Comparison of ENCODE assay signal across 32 cellular contexts in genomic region chr12:64572241-64572640, GRCh38.
"Had no signal": no experiment of that assay in that cellular context is flagged by ENCODE, and none has a peak within 500 bp of the region (broad histone marks: within the 10 kb centered on the region; RNA-seq: fewer than 3 reads in every experiment).

No MANE protein-coding gene starts in this region.

- H3K36me3 ChIP-seq: ascending aorta, cardiac muscle cell, WERI-Rb-1 had no signal

- ATAC-seq: activated CD4-positive, alpha-beta T cell treated with anti-CD3 and anti-CD28 coated beads for 36 hours; activated CD4-positive, CD25-positive, alpha-beta regulatory T cell treated with anti-CD3 and anti-CD28 coated beads, Interleukin-2, amount 50 U/mL, for 24 hours; activated CD8-positive, alpha-beta memory T cell treated with anti-CD3 and anti-CD28 coated beads, Interleukin-2, amount 10 ng/mL, durations not matched to agents 7 days and 5 days; activated CD8-positive, alpha-beta T cell treated with anti-CD3 and anti-CD28 coated beads, Interleukin-2, amount 10 ng/mL, durations not matched to agents 7 days and 5 days; activated naive CD8-positive, alpha-beta T cell treated with anti-CD3 and anti-CD28 coated beads, Interleukin-2, amount 50 U/mL, for 24 hours; WTC11 had no signal

- H3K4me3 ChIP-seq: ascending aorta, cardiac muscle cell had no signal

- H3K4me1 ChIP-seq: ascending aorta had no signal

- FAIRE-seq: bronchial epithelial cell, TTC549 had no signal

- H3K27ac ChIP-seq: ascending aorta, cardiac muscle cell, WERI-Rb-1 had no signal

- H3K27me3 ChIP-seq: ascending aorta, cardiac muscle cell had no signal

- DNase-seq: activated CD4-positive, alpha-beta memory T cell treated with anti-CD3 and anti-CD28 coated beads, Interleukin-2, amount 10 ng/mL, durations not matched to agents 7 days and 5 days; activated CD4-positive, alpha-beta T cell treated with anti-CD3 and anti-CD28 coated beads for 1 hour; activated CD4-positive, alpha-beta T cell treated with anti-CD3 and anti-CD28 coated beads for 36 hours; activated CD4-positive, alpha-beta T cell treated with anti-CD3 and anti-CD28 coated beads for 48 hours; activated CD4-positive, alpha-beta T cell treated with anti-CD3 and anti-CD28 coated beads, Interleukin-2, amount 10 ng/mL, durations not matched to agents 7 days and 5 days; activated CD4-positive, alpha-beta T cell treated with anti-CD3 and anti-CD28 coated beads, Interleukin-2, amount 50 U/mL, for 48 hours; activated CD4-positive, CD25-positive, alpha-beta regulatory T cell; activated CD8-positive, alpha-beta memory T cell treated with anti-CD3 and anti-CD28 coated beads for 24 hours; activated CD8-positive, alpha-beta memory T cell treated with anti-CD3 and anti-CD28 coated beads, Interleukin-2, amount 10 ng/mL, durations not matched to agents 7 days and 5 days; activated CD8-positive, alpha-beta memory T cell treated with anti-CD3 and anti-CD28 coated beads, Interleukin-2, amount 50 U/mL, for 48 hours; activated CD8-positive, alpha-beta T cell treated with anti-CD3 and anti-CD28 coated beads, Interleukin-2, amount 10 ng/mL, durations not matched to agents 7 days and 5 days; activated effector memory CD4-positive, alpha-beta T cell treated with Interleukin-2 at 50 U/mL for 16 hours; activated gamma-delta T cell; activated naive CD4-positive, alpha-beta T cell treated with anti-CD3 and anti-CD28 coated beads, Interleukin-2, amount 10 ng/mL, durations not matched to agents 7 days and 5 days; activated naive CD4-positive, alpha-beta T cell treated with Interleukin-2 at 50 U/mL for 16 hours; activated naive CD8-positive, alpha-beta T cell treated with anti-CD3 and anti-CD28 coated beads, Interleukin-2, amount 10 ng/mL, durations not matched to agents 7 days and 5 days; activated naive CD8-positive, alpha-beta T cell treated with anti-CD3 and anti-CD28 coated beads, Interleukin-2, amount 50 U/mL, for 24 hours; activated T-cell treated with anti-CD3 and anti-CD28 coated beads, Interleukin-2, amount 50 U/mL, for 24 hours; activated T-cell treated with anti-CD3 and anti-CD28 coated beads, Interleukin-2, amount 50 U/mL, for 48 hours; amygdala; caudate nucleus; cerebellar nuclear complex; T-helper 1 cell; T-helper 2 cell; T-helper 9 cell; WERI-Rb-1 had no signal
